20 cellular contexts compared by ENCODE assay signal in genomic region chr6:117495873-117496272, GRCh38. TPM values are rescaled to one million over a fixed set of nuclear protein-coding genes. Genes with fewer than 3 reads are reported as not detected.
DNase-seq lines count a peak whose midpoint lies in the region; ATAC-seq and TF ChIP-seq lines count a peak whose summit lies in the region.
"Had no signal": no experiment of that assay in that cellular context is flagged by ENCODE, and none has a peak within 500 bp of the region (broad histone marks: within the 10 kb centered on the region; RNA-seq: fewer than 3 reads in every experiment).

No MANE protein-coding gene starts in this region.

- no peaks in the 10 kb centered on the region for H4K20me1 ChIP-seq in fibroblast of lung (ENCODE audit: control insufficient read depth, extremely low read depth, insufficient read depth, low read length)

- H3K27me3 ChIP-seq in fibroblast of lung (ENCODE audit: control insufficient read depth, insufficient read depth, low read length) (no peaks in the 10 kb centered on the region), gastrocnemius medialis (no peaks in the 10 kb centered on the region), heart left ventricle (no peaks in the 10 kb centered on the region)

- intact Hi-C loops in gastrocnemius medialis (cut with DNase I; ENCODE audit: low total_unique reads) = no loop called here
- intact Hi-C loops in heart left ventricle (cut with DNase I) = no loop called here

- H3K4me2 ChIP-seq in fibroblast of lung (ENCODE audit: extremely low read depth, insufficient read depth, low read length) = peak overlapping the region; percentile 78

- 89 to 95% (median 93%) methylated on average over 2 of the region's 2 CpGs for WGBS in heart left ventricle, 4 donors

- peak; percentile 31 for DNase-seq in LHCN-M2 (ENCODE audit: low read depth)
- peak; percentile 11 for DNase-seq in astrocyte of the hippocampus (ENCODE audit: low read depth, low spot score)
- peak; percentile 42 to 62 for DNase-seq in fibroblast of lung (ENCODE audit: low read depth in 2 of 2)
- no peak for DNase-seq in gastrocnemius medialis
- no peak for DNase-seq in DMS153 (lab: John Stamatoyannopoulos, UW)
- DNase-seq in T-helper 1 cell = no peak
- no peak for DNase-seq in heart left ventricle
- DNase-seq: activated CD4-positive, CD25-positive, alpha-beta regulatory T cell treated with anti-CD3 and anti-CD28 coated beads, Interleukin-2, amount 50 U/mL, for 72 hours; activated CD8-positive, alpha-beta memory T cell treated with anti-CD3 and anti-CD28 coated beads for 24 hours; AML-193; cerebellar nuclear complex; effector memory CD8-positive, alpha-beta T cell; GOT3; NCI-H2081; SHP77; small intestine; stimulated activated CD4-positive, alpha-beta T cell treated with anti-CD3 and anti-CD28 coated beads, Interleukin-4, amount 100 ng/mL, for 4 hours; substantia nigra had no signal

- H3K27ac ChIP-seq in fibroblast of lung (ENCODE audit: insufficient read depth, low read length) (peak overlapping the region; percentile 70), gastrocnemius medialis (peak overlapping the region in 3 of 4 donors; percentile 37 to 55 (median 52)), heart left ventricle (peak overlapping the region in 6 of 12 donors; percentile 21 to 75 (median 36))
- H3K27ac ChIP-seq: prostate gland had no signal

- no peak for ATAC-seq in gastrocnemius medialis
- no peak for ATAC-seq in HG02840 (IDR thresholded peaks at IDR 0.05; ENCODE audit: low FRiP score, unreplicated experiment)
- ATAC-seq in heart left ventricle = no peak
- ATAC-seq: effector memory CD8-positive, alpha-beta T cell had no signal

- TF ChIP-seq POLR2A in gastrocnemius medialis (IDR thresholded peaks at IDR 0.05) (no peak), heart left ventricle (IDR thresholded peaks at IDR 0.05) (no peak)

- H2AFZ ChIP-seq in fibroblast of lung (ENCODE audit: low read length) = no peak overlapping the region

- H3K79me2 ChIP-seq in fibroblast of lung (ENCODE audit: control insufficient read depth, insufficient read depth, low read length) = peaks cover 77% of the 10 kb centered on the region

- H3K4me1 ChIP-seq in fibroblast of lung (ENCODE audit: control insufficient read depth, extremely low read depth, insufficient read depth, low read length) (peaks cover 27% of the 10 kb centered on the region), gastrocnemius medialis (peaks cover 8 to 29% of the 10 kb centered on the region in 2 donors), heart left ventricle (peaks cover 0 to 52% (median 15%) of the 10 kb centered on the region in 12 donors)
- H3K4me1 ChIP-seq: prostate gland had no signal

- in situ Hi-C loops in gastrocnemius medialis (cut with MboI; ENCODE audit: low sequenced_read_pairs in 4 of 4) = no loop called here

- no peak overlapping the region for H3K9ac ChIP-seq in fibroblast of lung (ENCODE audit: insufficient read depth, low read length)

- H3K4me3 ChIP-seq in fibroblast of lung (replicated peaks in 1 of 4; ENCODE audit: control extremely low read depth in 1 of 4, insufficient read depth in 1 of 4, low read depth in 3 of 4, low read length in 4 of 4) (no peak overlapping the region), gastrocnemius medialis (no peak overlapping the region), heart left ventricle (no peak overlapping the region)
- H3K4me3 ChIP-seq: prostate gland had no signal

- H3K36me3 ChIP-seq in fibroblast of lung (ENCODE audit: control insufficient read depth, insufficient read depth, low read length) (no peaks in the 10 kb centered on the region), gastrocnemius medialis (no peaks in the 10 kb centered on the region), heart left ventricle (no peaks in the 10 kb centered on the region)
- H3K36me3 ChIP-seq: prostate gland had no signal

- H3K9me3 ChIP-seq in fibroblast of lung (ENCODE audit: control insufficient read depth, insufficient read depth, low read depth, low read length) = no peaks in the 10 kb centered on the region
- no peaks in the 10 kb centered on the region for H3K9me3 ChIP-seq in gastrocnemius medialis
- H3K9me3 ChIP-seq in heart left ventricle = no peaks in the 10 kb centered on the region
- H3K9me3 ChIP-seq: prostate gland had no signal

- no peak for TF ChIP-seq CTCF in fibroblast of lung (conservative IDR thresholded peaks at IDR 0.05 in 1 of 2, IDR thresholded peaks at IDR 0.05 in 1 of 2; ENCODE audit: low read depth in 1 of 2, low read length in 2 of 2)
- TF ChIP-seq CTCF in gastrocnemius medialis (IDR thresholded peaks at IDR 0.05 in 4 of 5, conservative IDR thresholded peaks at IDR 0.05 in 1 of 5) = no peak
- TF ChIP-seq CTCF in heart left ventricle (IDR thresholded peaks at IDR 0.05) = no peak

RNA-seq across cellular contexts. Expression of gene DCBLD1, which starts 13.4 kb away (rescaled TPM):
- total RNA-seq in LHCN-M2 (2014; rRNA removed) = 38.6 and 39.3 TPM in 2 replicates
- 27.3 TPM for polyA plus RNA-seq in LHCN-M2 (2012)
- total RNA-seq in fibroblast of lung = 44.4 and 53.7 TPM in 2 replicates
- 21.5 and 35.2 TPM in 2 replicates for polyA plus RNA-seq in fibroblast of lung
- 16.5 and 26.9 TPM in 2 replicates for polyA plus RNA-seq in fibroblast of lung (2012)
- polyA minus RNA-seq in fibroblast of lung (ENCODE audit: low replicate concordance) = 5.6 and 7.2 TPM in 2 replicates
- 1 to 10 TPM; 4.3 to 8.1 (median 5.2) TPM for total RNA-seq in gastrocnemius medialis
- total RNA-seq in heart left ventricle = 10 to 100 TPM in 1 of 9 donors, 1 to 10 TPM in 8; 3.1 to 11.4 (median 4.1) TPM
- 1 to 10 TPM; 2.9 to 3.5 TPM for polyA plus RNA-seq in heart left ventricle

Comparison
In these comparisons a context has a peak if more than half of its experiments do, and no peak if none do; other contexts are left out.
1. DNase-seq: peak in LHCN-M2 (single experiment), astrocyte of the hippocampus (single experiment) and fibroblast of lung (2 of 2); none in gastrocnemius medialis (0 of 2), DMS153 (single experiment), T-helper 1 cell (0 of 5) and heart left ventricle (0 of 5).